Comparison of ENCODE assay signal across 25 cellular contexts in the genomic region with DNA sequence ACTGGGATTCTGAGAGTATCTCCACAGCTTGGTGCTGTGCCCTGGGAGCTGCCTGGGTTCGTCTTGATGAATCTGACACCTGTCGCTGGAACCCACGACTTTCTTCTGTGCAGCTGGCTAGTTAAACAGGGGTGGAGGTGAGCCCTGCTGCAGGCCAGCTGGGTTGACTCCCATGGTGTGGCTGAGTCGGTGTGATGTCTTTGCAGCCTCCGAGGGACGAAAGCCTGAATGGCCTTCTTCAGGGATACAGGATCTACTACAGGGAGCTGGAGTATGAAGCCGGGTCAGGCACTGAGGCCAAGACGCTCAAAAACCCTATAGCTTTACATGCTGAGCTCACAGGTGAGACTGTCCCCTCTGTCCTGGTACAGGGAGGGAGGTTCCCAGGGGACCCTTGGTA.
"Had no signal": no experiment of that assay in that cellular context is flagged by ENCODE, and none has a peak within 500 bp of the region (broad histone marks: within the 10 kb centered on the region; RNA-seq: fewer than 3 reads in every experiment).

No MANE protein-coding gene starts in this region.

- H3K27me3 ChIP-seq: left lung, neural progenitor cell, ovary, tibial nerve, vagina had no signal

- DNase-seq: hypothalamus; immature natural killer cell; kidney; left colon; lower lobe of right lung; mammary epithelial cell; mesenchymal stem cell; naive B cell; natural killer cell; nephron progenitor cell; ovary; retina; stimulated activated CD4-positive, alpha-beta T cell treated with anti-CD3 and anti-CD28 coated beads, Interleukin-4, amount 100 ng/mL, for 24 hours; stimulated activated naive CD4-positive, alpha-beta T cell had no signal

- H3K36me3 ChIP-seq: left lung, lower lobe of right lung, neural progenitor cell, ovary, prostate gland, vagina had no signal

- ATAC-seq: left colon, left lung, lower lobe of right lung, natural killer cell, right cardiac atrium, sciatic nerve had no signal

- H3K9me3 Mint-ChIP-seq: immature natural killer cell; natural killer cell; stimulated activated effector memory CD8-positive, alpha-beta T cell treated with anti-CD3 and anti-CD28 coated beads, Interleukin-12 subunit alpha, Interleukin-12 subunit beta, amount 100 ng/mL, for 72 hours; stimulated activated naive CD8-positive, alpha-beta T cell treated with anti-CD3 and anti-CD28 coated beads, Interleukin-15, Interleukin-2, amounts not matched to agents 100 ng/mL and 50 ng/mL, for 24 hours; type B pancreatic cell had no signal

- H3K4me3 Mint-ChIP-seq: immature natural killer cell; naive B cell; natural killer cell; nephron progenitor cell; neural progenitor cell; stimulated activated effector memory CD8-positive, alpha-beta T cell treated with anti-CD3 and anti-CD28 coated beads, Interleukin-12 subunit alpha, Interleukin-12 subunit beta, amount 100 ng/mL, for 72 hours; stimulated activated naive CD8-positive, alpha-beta T cell treated with anti-CD3 and anti-CD28 coated beads, Interleukin-15, Interleukin-2, amounts not matched to agents 100 ng/mL and 50 ng/mL, for 24 hours; type B pancreatic cell had no signal

- H3K9me3 ChIP-seq: left lung, lower lobe of right lung, ovary, prostate gland, tibial nerve, vagina had no signal

- H3K4me3 ChIP-seq: left lung, lower lobe of right lung, neural progenitor cell, ovary, prostate gland, skin epidermis, tibial nerve, vagina had no signal

- H3K4me1 ChIP-seq: left lung, lower lobe of right lung, prostate gland, tibial nerve, vagina had no signal

- H3K4me1 Mint-ChIP-seq: immature natural killer cell; natural killer cell; stimulated activated effector memory CD8-positive, alpha-beta T cell treated with anti-CD3 and anti-CD28 coated beads, Interleukin-12 subunit alpha, Interleukin-12 subunit beta, amount 100 ng/mL, for 72 hours had no signal

- H3K27ac Mint-ChIP-seq: natural killer cell; nephron progenitor cell; stimulated activated effector memory CD8-positive, alpha-beta T cell treated with anti-CD3 and anti-CD28 coated beads, Interleukin-12 subunit alpha, Interleukin-12 subunit beta, amount 100 ng/mL, for 72 hours; stimulated activated naive CD8-positive, alpha-beta T cell treated with anti-CD3 and anti-CD28 coated beads, Interleukin-15, Interleukin-2, amounts not matched to agents 100 ng/mL and 50 ng/mL, for 24 hours; type B pancreatic cell had no signal

- H3K27ac ChIP-seq: left lung, lower lobe of right lung, neural progenitor cell, ovary, prostate gland, tibial nerve, vagina had no signal

- H3K27me3 Mint-ChIP-seq: naive B cell; stimulated activated naive CD8-positive, alpha-beta T cell treated with anti-CD3 and anti-CD28 coated beads, Interleukin-15, Interleukin-2, amounts not matched to agents 100 ng/mL and 50 ng/mL, for 24 hours; type B pancreatic cell had no signal

- H3K36me3 Mint-ChIP-seq: immature natural killer cell, naive B cell, natural killer cell, type B pancreatic cell had no signal
